In the genomic region with DNA sequence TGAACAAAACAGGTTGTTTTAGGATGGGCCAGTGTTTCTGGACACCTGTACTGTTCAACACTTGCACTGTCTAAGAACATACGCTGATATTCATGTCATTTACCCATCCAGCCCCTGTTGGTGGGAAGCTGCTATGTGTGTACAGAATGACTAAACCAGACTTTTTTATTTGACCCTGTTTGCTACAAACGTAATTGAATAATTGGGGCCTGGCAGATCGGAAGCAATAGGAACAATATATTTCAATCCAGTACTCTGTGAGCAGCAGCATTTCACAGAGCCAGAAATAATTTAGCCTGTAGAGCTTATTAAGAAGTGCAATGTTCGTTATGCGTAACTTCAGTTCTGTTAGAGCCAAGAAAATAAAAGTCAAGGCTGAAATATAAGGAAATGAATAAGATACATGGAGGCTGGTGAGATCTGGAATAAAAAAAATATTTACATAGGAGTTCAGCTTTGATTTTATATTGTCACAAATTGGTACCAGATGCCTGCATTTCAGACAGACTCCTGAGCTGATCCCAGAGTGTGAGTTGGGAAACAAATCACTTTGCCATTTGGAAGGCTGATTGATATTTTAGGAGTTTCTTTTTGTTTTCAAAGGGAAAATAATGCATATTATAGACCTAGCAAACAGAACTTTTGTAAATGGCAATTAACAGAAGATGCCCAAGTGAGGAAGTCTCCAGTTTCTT, we compare ENCODE assay signal across 17 cellular contexts. TPM values are rescaled to one million over a fixed set of nuclear protein-coding genes. Genes with fewer than 3 reads are reported as not detected.
DNase-seq lines count a peak whose midpoint lies in the region; ATAC-seq and TF ChIP-seq lines count a peak whose summit lies in the region.
"Had no signal": no experiment of that assay in that cellular context is flagged by ENCODE, and none has a peak within 500 bp of the region (broad histone marks: within the 10 kb centered on the region; RNA-seq: fewer than 3 reads in every experiment).

No MANE protein-coding gene starts in this region.

- in situ Hi-C loops in GM13976 (cut with MboI; ENCODE audit: low sequenced_read_pairs, unreplicated experiment) = no loop called here
- in situ Hi-C loops in gastrocnemius medialis (cut with MboI; ENCODE audit: low sequenced_read_pairs in 4 of 4) = no loop called here

- no peak overlapping the region for H3K27ac Mint-ChIP-seq in T-helper 2 cell treated with Interferon-gamma antibody and Interleukin-4, amounts not matched to agents 5 μg/mL and 100 μg/mL, for 36 hours
- H3K27ac Mint-ChIP-seq: activated naive CD4-positive, alpha-beta T cell treated with anti-CD3 and anti-CD28 coated beads, Interleukin-2, amount 50 U/mL, for 24 hours had no signal

- H3K18ac ChIP-seq in mesenchymal stem cell (ENCODE audit: low read depth in 1 of 2, low read length in 2 of 2) = no peak overlapping the region
- H3K18ac ChIP-seq in trophoblast cell (ENCODE audit: low read length) = no peak overlapping the region

- H3K14ac ChIP-seq in mesenchymal stem cell (ENCODE audit: low read length in 2 of 2) = no peak overlapping the region
- no peak overlapping the region for H3K14ac ChIP-seq in trophoblast cell (ENCODE audit: low read length)

- H3K4me2 ChIP-seq in mesenchymal stem cell (ENCODE audit: low read length, poor library complexity, severe bottlenecking) = no peak overlapping the region
- no peak overlapping the region for H3K4me2 ChIP-seq in trophoblast cell (ENCODE audit: low read length)

- no peak overlapping the region for H2BK120ac ChIP-seq in mesenchymal stem cell (ENCODE audit: low read depth, low read length)
- no peak overlapping the region for H2BK120ac ChIP-seq in trophoblast cell (ENCODE audit: insufficient read depth, low read length, poor library complexity)

- H2BK15ac ChIP-seq in mesenchymal stem cell (ENCODE audit: low read depth, poor library complexity, severe bottlenecking) = no peak overlapping the region

- no peak overlapping the region for H2AK5ac ChIP-seq in mesenchymal stem cell (ENCODE audit: low read length, severe bottlenecking)
- H2AK5ac ChIP-seq in trophoblast cell (ENCODE audit: low read length) = no peak overlapping the region

- no peak overlapping the region for H2AFZ ChIP-seq in mesenchymal stem cell (ENCODE audit: low read depth, low read length)
- no peak overlapping the region for H2AFZ ChIP-seq in trophoblast cell (ENCODE audit: insufficient read depth, low read length, poor library complexity)

- TF ChIP-seq CTCF in 22Rv1 (IDR thresholded peaks at IDR 0.05) = no peak
- no peak for TF ChIP-seq CTCF in HEK293 (tag by site-specific recombination; IDR thresholded peaks at IDR 0.05)
- TF ChIP-seq CTCF in GM13976 (IDR thresholded peaks at IDR 0.05; ENCODE audit: borderline replicate concordance, control extremely low read depth, extremely low read depth, insufficient read depth, missing control alignments) = no peak
- TF ChIP-seq CTCF in gastrocnemius medialis (IDR thresholded peaks at IDR 0.05 in 4 of 5, conservative IDR thresholded peaks at IDR 0.05 in 1 of 5) = no peak

- no peak overlapping the region for H3K4me3 ChIP-seq in HEK293 (ENCODE audit: low read depth, low read length)
- no peak overlapping the region for H3K4me3 ChIP-seq in adipocyte (ENCODE audit: low read length)
- H3K4me3 ChIP-seq in mesenchymal stem cell (ENCODE audit: insufficient read depth in 1 of 2, low read depth in 1 of 2, low read length in 2 of 2) = peak overlapping the region in 1 of 2 experiments; percentile 16
- H3K4me3 ChIP-seq in trophoblast cell (ENCODE audit: low read depth, low read length) = no peak overlapping the region
- no peak overlapping the region for H3K4me3 ChIP-seq in gastrocnemius medialis
- H3K4me3 ChIP-seq: esophagus squamous epithelium, heart left ventricle, left ventricle myocardium inferior had no signal

- H3K79me1 ChIP-seq in mesenchymal stem cell (replicated peaks; ENCODE audit: low read length, poor library complexity, severe bottlenecking) = peaks cover 31% of the 10 kb centered on the region
- peaks cover 1% of the 10 kb centered on the region for H3K79me1 ChIP-seq in trophoblast cell (ENCODE audit: low read length)

- no peaks in the 10 kb centered on the region for H3K9me3 Mint-ChIP-seq in T-helper 2 cell treated with Interferon-gamma antibody and Interleukin-4, amounts not matched to agents 5 μg/mL and 100 μg/mL, for 36 hours
- H3K9me3 Mint-ChIP-seq: activated naive CD4-positive, alpha-beta T cell treated with anti-CD3 and anti-CD28 coated beads, Interleukin-2, amount 50 U/mL, for 24 hours had no signal

- H4K8ac ChIP-seq in mesenchymal stem cell (ENCODE audit: low read length) (no peak overlapping the region), trophoblast cell (ENCODE audit: low read depth, low read length) (no peak overlapping the region)

- WGBS in mesenchymal stem cell = over 99% methylated on average over 4 of the region's 5 CpGs
- no CpG with 5 or more reads among the region's 5 CpGs for WGBS in trophoblast cell (ENCODE audit: extremely low coverage, insufficient coverage, insufficient read length)

- H3K27ac ChIP-seq in 22Rv1 (peak overlapping the region; percentile 43), HEK293 (ENCODE audit: extremely low read depth, low read depth, low read length) (no peak overlapping the region), mesenchymal stem cell (ENCODE audit: low read length, poor library complexity, severe bottlenecking) (no peak overlapping the region), trophoblast cell (ENCODE audit: low read depth, low read length) (no peak overlapping the region), gastrocnemius medialis (no peak overlapping the region)
- H3K27ac ChIP-seq: heart left ventricle, left ventricle myocardium inferior, RWPE1 had no signal

- no peak for ATAC-seq in gastrocnemius medialis
- ATAC-seq: heart left ventricle had no signal

- H3K23ac ChIP-seq in mesenchymal stem cell (ENCODE audit: low read length in 2 of 2) (no peak overlapping the region), trophoblast cell (ENCODE audit: low read length) (no peak overlapping the region)

- H3K36me3 Mint-ChIP-seq in T-helper 2 cell treated with Interferon-gamma antibody and Interleukin-4, amounts not matched to agents 5 μg/mL and 100 μg/mL, for 36 hours (ENCODE audit: low read depth) = no peaks in the 10 kb centered on the region
- H3K36me3 Mint-ChIP-seq: activated naive CD4-positive, alpha-beta T cell treated with anti-CD3 and anti-CD28 coated beads, Interleukin-2, amount 50 U/mL, for 24 hours had no signal

- POLR2A ChIA-PET in HEK293 (lab: Yijun Ruan, JAX) = interaction anchor here (1.3 kb wide), 1 partner anchor 8 kb away, joined by 5 read pairs; no protein-coding TSS in a partner anchor

- H3K9ac ChIP-seq in adipocyte (ENCODE audit: low read length) = no peak overlapping the region
- H3K9ac ChIP-seq in mesenchymal stem cell (ENCODE audit: low read length) = peak overlapping the region; percentile 54
- no peak overlapping the region for H3K9ac ChIP-seq in trophoblast cell (ENCODE audit: low read length)

- H3K27me3 ChIP-seq in adipocyte (replicated peaks; ENCODE audit: control insufficient read depth, insufficient read depth, low read length) (no peaks in the 10 kb centered on the region), mesenchymal stem cell (ENCODE audit: control insufficient read depth in 1 of 2, insufficient read depth in 1 of 2, low read length in 2 of 2) (no peaks in the 10 kb centered on the region), trophoblast cell (ENCODE audit: insufficient read depth, low read length) (no peaks in the 10 kb centered on the region), gastrocnemius medialis (no peaks in the 10 kb centered on the region)
- H3K27me3 ChIP-seq: esophagus squamous epithelium, heart left ventricle had no signal

- DNase-seq in adipocyte (ENCODE audit: low read depth) (peak; percentile 62), mesenchymal stem cell (no peak), trophoblast cell (no peak), GM13976 (ENCODE audit: low spot score) (no peak), gastrocnemius medialis (no peak)
- DNase-seq in T-helper 2 cell treated with Interferon-gamma antibody and Interleukin-4, amounts not matched to agents 5 μg/mL and 100 μg/mL, for 36 hours (ENCODE audit: low spot score) = no peak
- DNase-seq: activated CD4-positive, alpha-beta T cell treated with anti-CD3 and anti-CD28 coated beads for 4 hours; esophagus squamous epithelium; heart left ventricle; left ventricle myocardium inferior; NCI-H1105 treated with DMSO at 0.1 percent for 48 hours; NCI-H2081 treated with DMSO at 0.1 percent for 48 hours; NCI-H510A treated with DMSO at 0.1 percent for 48 hours had no signal

- intact Hi-C loops in gastrocnemius medialis (cut with DNase I; ENCODE audit: low total_unique reads) = no loop called here

- H3K27me3 Mint-ChIP-seq in T-helper 2 cell treated with Interferon-gamma antibody and Interleukin-4, amounts not matched to agents 5 μg/mL and 100 μg/mL, for 36 hours (ENCODE audit: low read depth) = no peaks in the 10 kb centered on the region
- H3K27me3 Mint-ChIP-seq: activated naive CD4-positive, alpha-beta T cell treated with anti-CD3 and anti-CD28 coated beads, Interleukin-2, amount 50 U/mL, for 24 hours had no signal

- H3K9me3 ChIP-seq in HEK293 (ENCODE audit: control insufficient read depth, insufficient read depth, low read depth, low read length) (no peaks in the 10 kb centered on the region), adipocyte (ENCODE audit: control insufficient read depth, low read length) (no peaks in the 10 kb centered on the region), mesenchymal stem cell (ENCODE audit: control insufficient read depth, low read length) (no peaks in the 10 kb centered on the region), trophoblast cell (ENCODE audit: insufficient read depth, low read depth, low read length) (no peaks in the 10 kb centered on the region), gastrocnemius medialis (no peaks in the 10 kb centered on the region)
- H3K9me3 ChIP-seq: esophagus squamous epithelium, heart left ventricle, left ventricle myocardium inferior had no signal

- H3K4me1 ChIP-seq in HEK293 (ENCODE audit: control insufficient read depth, insufficient read depth, low read length) = peaks cover 12% of the 10 kb centered on the region
- peaks cover 22% of the 10 kb centered on the region for H3K4me1 ChIP-seq in adipocyte (ENCODE audit: control insufficient read depth, insufficient read depth, low read length)
- H3K4me1 ChIP-seq in mesenchymal stem cell (ENCODE audit: control insufficient read depth, insufficient read depth, low read depth, low read length) = peaks cover 10% of the 10 kb centered on the region
- peaks cover 9% of the 10 kb centered on the region in 2 experiments for H3K4me1 ChIP-seq in trophoblast cell (ENCODE audit: control insufficient read depth in 1 of 2, insufficient read depth in 2 of 2, low read length in 2 of 2)
- H3K4me1 ChIP-seq in gastrocnemius medialis = peaks cover 0 to 6% of the 10 kb centered on the region in 2 donors

- H3K36me3 ChIP-seq in HEK293 (ENCODE audit: control insufficient read depth in 2 of 2, insufficient read depth in 1 of 2, low read length in 2 of 2) (no peaks in the 10 kb centered on the region; a peak in 1 of 3 replicates), adipocyte (ENCODE audit: control insufficient read depth, insufficient read depth, low read length, severe bottlenecking) (no peaks in the 10 kb centered on the region), mesenchymal stem cell (ENCODE audit: control insufficient read depth in 1 of 2, insufficient read depth in 2 of 2, low read depth in 1 of 2, low read length in 2 of 2) (peaks cover 0 to 5% of the 10 kb centered on the region in 2 experiments), trophoblast cell (ENCODE audit: control insufficient read depth in 1 of 2, insufficient read depth in 2 of 2, low read length in 2 of 2) (no peaks in the 10 kb centered on the region), gastrocnemius medialis (no peaks in the 10 kb centered on the region)
- H3K36me3 ChIP-seq: esophagus squamous epithelium, heart left ventricle, left ventricle myocardium inferior had no signal

- CTCF ChIA-PET in HEK293 (lab: Yijun Ruan, JAX) = interaction anchor here (0.7 to 0.8 kb wide), 2 partner anchors 46 to 451 kb away, joined by 3 to 5 read pairs; no protein-coding TSS in a partner anchor

- H3K4me1 Mint-ChIP-seq in T-helper 2 cell treated with Interferon-gamma antibody and Interleukin-4, amounts not matched to agents 5 μg/mL and 100 μg/mL, for 36 hours (ENCODE audit: low read depth) = no peaks in the 10 kb centered on the region
- H3K4me1 Mint-ChIP-seq: activated naive CD4-positive, alpha-beta T cell treated with anti-CD3 and anti-CD28 coated beads, Interleukin-2, amount 50 U/mL, for 24 hours had no signal

- TF ChIP-seq POLR2A in gastrocnemius medialis (IDR thresholded peaks at IDR 0.05) = no peak

- H3K79me2 ChIP-seq in trophoblast cell (ENCODE audit: control insufficient read depth, insufficient read depth, low read length, poor library complexity) = peaks cover 2% of the 10 kb centered on the region

- H2BK5ac ChIP-seq in mesenchymal stem cell (ENCODE audit: low read depth, low read length, poor library complexity, severe bottlenecking) = no peak overlapping the region
- no peak overlapping the region for H2BK5ac ChIP-seq in trophoblast cell (ENCODE audit: low read depth, low read length, poor library complexity)

- H2BK12ac ChIP-seq in mesenchymal stem cell (ENCODE audit: low read length in 2 of 2) (no peak overlapping the region), trophoblast cell (ENCODE audit: low read length) (no peak overlapping the region)

- H4K91ac ChIP-seq in mesenchymal stem cell (ENCODE audit: low read length) (no peak overlapping the region), trophoblast cell (ENCODE audit: low read depth, low read length) (no peak overlapping the region)

- no peak overlapping the region for H3K4me3 Mint-ChIP-seq in T-helper 2 cell treated with Interferon-gamma antibody and Interleukin-4, amounts not matched to agents 5 μg/mL and 100 μg/mL, for 36 hours
- H3K4me3 Mint-ChIP-seq: activated naive CD4-positive, alpha-beta T cell treated with anti-CD3 and anti-CD28 coated beads, Interleukin-2, amount 50 U/mL, for 24 hours had no signal

- no peak overlapping the region for H3K4ac ChIP-seq in mesenchymal stem cell (ENCODE audit: low read depth in 1 of 2, low read length in 2 of 2)
- no peak overlapping the region for H3K4ac ChIP-seq in trophoblast cell (ENCODE audit: low read depth, low read length)

- H4K12ac ChIP-seq in trophoblast cell (ENCODE audit: low read depth, low read length) = no peak overlapping the region

RNA-seq across cellular contexts. Expression of a gene that starts 19.7 kb away (rescaled TPM):
- polyA plus RNA-seq in mesenchymal stem cell (2013, experiment 1 of 2) = 8.1 TPM
- 8.9 TPM for polyA plus RNA-seq in mesenchymal stem cell (2013, experiment 2 of 2)
- polyA plus RNA-seq in trophoblast cell (2013) = 2.1 and 2.3 TPM in 2 replicates
- 1 to 10 TPM in 3 of 4 donors, under 1 TPM in 1; 0.58 to 1.6 (median 1.3) TPM for total RNA-seq in gastrocnemius medialis
